In the genomic region with DNA sequence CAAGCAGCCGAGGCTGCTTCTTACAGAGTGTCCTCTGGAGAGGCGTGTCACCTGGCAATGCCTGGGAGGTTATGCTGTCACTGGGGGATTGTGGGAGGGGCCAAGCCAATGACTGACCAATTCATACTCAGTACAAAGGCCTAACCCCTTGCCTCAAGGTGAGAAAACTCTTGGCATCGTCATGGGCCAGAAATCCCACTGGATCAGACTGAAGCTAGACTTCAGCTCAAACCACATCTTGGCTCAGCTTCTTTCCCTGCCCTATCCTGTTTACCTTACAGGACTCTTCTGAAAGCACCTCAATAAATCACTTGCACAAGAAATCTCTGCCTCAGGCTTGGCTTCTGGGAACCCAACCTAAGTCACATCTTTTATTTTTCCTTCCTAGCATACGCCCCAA, we compare ENCODE assay signal across 1 cellular context.
TF ChIP-seq lines count a peak whose summit lies in the region.

No MANE protein-coding gene starts in this region.

TF ChIP-seq in SK-N-SH treated with all-trans-retinoic acid at 6 μM for 48 hours, 23 proteins besides CTCF, POLR2A, EP300 and RAD21 (continued from another document):
- TF ChIP-seq, protein P1, sequence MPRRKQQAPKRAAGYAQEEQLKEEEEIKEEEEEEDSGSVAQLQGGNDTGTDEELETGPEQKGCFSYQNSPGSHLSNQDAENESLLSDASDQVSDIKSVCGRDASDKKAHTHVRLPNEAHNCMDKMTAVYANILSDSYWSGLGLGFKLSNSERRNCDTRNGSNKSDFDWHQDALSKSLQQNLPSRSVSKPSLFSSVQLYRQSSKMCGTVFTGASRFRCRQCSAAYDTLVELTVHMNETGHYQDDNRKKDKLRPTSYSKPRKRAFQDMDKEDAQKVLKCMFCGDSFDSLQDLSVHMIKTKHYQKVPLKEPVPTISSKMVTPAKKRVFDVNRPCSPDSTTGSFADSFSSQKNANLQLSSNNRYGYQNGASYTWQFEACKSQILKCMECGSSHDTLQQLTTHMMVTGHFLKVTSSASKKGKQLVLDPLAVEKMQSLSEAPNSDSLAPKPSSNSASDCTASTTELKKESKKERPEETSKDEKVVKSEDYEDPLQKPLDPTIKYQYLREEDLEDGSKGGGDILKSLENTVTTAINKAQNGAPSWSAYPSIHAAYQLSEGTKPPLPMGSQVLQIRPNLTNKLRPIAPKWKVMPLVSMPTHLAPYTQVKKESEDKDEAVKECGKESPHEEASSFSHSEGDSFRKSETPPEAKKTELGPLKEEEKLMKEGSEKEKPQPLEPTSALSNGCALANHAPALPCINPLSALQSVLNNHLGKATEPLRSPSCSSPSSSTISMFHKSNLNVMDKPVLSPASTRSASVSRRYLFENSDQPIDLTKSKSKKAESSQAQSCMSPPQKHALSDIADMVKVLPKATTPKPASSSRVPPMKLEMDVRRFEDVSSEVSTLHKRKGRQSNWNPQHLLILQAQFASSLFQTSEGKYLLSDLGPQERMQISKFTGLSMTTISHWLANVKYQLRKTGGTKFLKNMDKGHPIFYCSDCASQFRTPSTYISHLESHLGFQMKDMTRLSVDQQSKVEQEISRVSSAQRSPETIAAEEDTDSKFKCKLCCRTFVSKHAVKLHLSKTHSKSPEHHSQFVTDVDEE (CRISPR knock-in tag; IDR thresholded peaks at IDR 0.05) = no peak
- TF ChIP-seq ESRRG (CRISPR knock-in tag; IDR thresholded peaks at IDR 0.05) = no peak
- no peak for TF ChIP-seq SNAI2 (CRISPR knock-in tag; IDR thresholded peaks at IDR 0.05)
- TF ChIP-seq, protein P2, sequence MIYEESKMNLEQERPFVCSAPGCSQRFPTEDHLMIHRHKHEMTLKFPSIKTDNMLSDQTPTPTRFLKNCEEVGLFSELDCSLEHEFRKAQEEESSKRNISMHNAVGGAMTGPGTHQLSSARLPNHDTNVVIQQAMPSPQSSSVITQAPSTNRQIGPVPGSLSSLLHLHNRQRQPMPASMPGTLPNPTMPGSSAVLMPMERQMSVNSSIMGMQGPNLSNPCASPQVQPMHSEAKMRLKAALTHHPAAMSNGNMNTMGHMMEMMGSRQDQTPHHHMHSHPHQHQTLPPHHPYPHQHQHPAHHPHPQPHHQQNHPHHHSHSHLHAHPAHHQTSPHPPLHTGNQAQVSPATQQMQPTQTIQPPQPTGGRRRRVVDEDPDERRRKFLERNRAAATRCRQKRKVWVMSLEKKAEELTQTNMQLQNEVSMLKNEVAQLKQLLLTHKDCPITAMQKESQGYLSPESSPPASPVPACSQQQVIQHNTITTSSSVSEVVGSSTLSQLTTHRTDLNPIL (CRISPR knock-in tag; IDR thresholded peaks at IDR 0.05; ENCODE audit: low read depth) = no peak
- TF ChIP-seq ZFP3 (CRISPR knock-in tag; IDR thresholded peaks at IDR 0.05) = no peak
- TF ChIP-seq, protein P3, sequence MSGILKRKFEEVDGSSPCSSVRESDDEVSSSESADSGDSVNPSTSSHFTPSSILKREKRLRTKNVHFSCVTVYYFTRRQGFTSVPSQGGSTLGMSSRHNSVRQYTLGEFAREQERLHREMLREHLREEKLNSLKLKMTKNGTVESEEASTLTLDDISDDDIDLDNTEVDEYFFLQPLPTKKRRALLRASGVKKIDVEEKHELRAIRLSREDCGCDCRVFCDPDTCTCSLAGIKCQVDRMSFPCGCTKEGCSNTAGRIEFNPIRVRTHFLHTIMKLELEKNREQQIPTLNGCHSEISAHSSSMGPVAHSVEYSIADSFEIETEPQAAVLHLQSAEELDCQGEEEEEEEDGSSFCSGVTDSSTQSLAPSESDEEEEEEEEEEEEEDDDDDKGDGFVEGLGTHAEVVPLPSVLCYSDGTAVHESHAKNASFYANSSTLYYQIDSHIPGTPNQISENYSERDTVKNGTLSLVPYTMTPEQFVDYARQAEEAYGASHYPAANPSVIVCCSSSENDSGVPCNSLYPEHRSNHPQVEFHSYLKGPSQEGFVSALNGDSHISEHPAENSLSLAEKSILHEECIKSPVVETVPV (CRISPR knock-in tag; IDR thresholded peaks at IDR 0.05) = no peak
- no peak for TF ChIP-seq TOX (CRISPR knock-in tag; IDR thresholded peaks at IDR 0.05; ENCODE audit: borderline replicate concordance)
- TF ChIP-seq ZNF8 (CRISPR knock-in tag; IDR thresholded peaks at IDR 0.05) = no peak
- no peak for TF ChIP-seq BACH2 (CRISPR knock-in tag; IDR thresholded peaks at IDR 0.05; ENCODE audit: borderline replicate concordance)
- TF ChIP-seq, protein P4, sequence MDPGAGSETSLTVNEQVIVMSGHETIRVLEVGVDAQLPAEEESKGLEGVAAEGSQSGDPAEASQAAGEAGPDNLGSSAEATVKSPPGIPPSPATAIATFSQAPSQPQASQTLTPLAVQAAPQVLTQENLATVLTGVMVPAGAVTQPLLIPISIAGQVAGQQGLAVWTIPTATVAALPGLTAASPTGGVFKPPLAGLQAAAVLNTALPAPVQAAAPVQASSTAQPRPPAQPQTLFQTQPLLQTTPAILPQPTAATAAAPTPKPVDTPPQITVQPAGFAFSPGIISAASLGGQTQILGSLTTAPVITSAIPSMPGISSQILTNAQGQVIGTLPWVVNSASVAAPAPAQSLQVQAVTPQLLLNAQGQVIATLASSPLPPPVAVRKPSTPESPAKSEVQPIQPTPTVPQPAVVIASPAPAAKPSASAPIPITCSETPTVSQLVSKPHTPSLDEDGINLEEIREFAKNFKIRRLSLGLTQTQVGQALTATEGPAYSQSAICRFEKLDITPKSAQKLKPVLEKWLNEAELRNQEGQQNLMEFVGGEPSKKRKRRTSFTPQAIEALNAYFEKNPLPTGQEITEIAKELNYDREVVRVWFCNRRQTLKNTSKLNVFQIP (CRISPR knock-in tag; IDR thresholded peaks at IDR 0.05; ENCODE audit: borderline replicate concordance, low read depth) = no peak
- TF ChIP-seq ZNF565 (CRISPR knock-in tag; conservative IDR thresholded peaks at IDR 0.05; ENCODE audit: low read depth) = no peak
- no peak for TF ChIP-seq RARB (CRISPR knock-in tag; IDR thresholded peaks at IDR 0.05)
- TF ChIP-seq ZNF70 (CRISPR knock-in tag; IDR thresholded peaks at IDR 0.05) = no peak
- TF ChIP-seq, protein P5, sequence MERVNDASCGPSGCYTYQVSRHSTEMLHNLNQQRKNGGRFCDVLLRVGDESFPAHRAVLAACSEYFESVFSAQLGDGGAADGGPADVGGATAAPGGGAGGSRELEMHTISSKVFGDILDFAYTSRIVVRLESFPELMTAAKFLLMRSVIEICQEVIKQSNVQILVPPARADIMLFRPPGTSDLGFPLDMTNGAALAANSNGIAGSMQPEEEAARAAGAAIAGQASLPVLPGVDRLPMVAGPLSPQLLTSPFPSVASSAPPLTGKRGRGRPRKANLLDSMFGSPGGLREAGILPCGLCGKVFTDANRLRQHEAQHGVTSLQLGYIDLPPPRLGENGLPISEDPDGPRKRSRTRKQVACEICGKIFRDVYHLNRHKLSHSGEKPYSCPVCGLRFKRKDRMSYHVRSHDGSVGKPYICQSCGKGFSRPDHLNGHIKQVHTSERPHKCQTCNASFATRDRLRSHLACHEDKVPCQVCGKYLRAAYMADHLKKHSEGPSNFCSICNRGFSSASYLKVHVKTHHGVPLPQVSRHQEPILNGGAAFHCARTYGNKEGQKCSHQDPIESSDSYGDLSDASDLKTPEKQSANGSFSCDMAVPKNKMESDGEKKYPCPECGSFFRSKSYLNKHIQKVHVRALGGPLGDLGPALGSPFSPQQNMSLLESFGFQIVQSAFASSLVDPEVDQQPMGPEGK (CRISPR knock-in tag; IDR thresholded peaks at IDR 0.05; ENCODE audit: borderline replicate concordance) = no peak
- no peak for TF ChIP-seq TCF4 (CRISPR knock-in tag; IDR thresholded peaks at IDR 0.05; ENCODE audit: borderline replicate concordance)
- TF ChIP-seq ARNTL (CRISPR knock-in tag; IDR thresholded peaks at IDR 0.05; ENCODE audit: borderline replicate concordance, low read depth) = no peak
- no peak for TF ChIP-seq PPARA (CRISPR knock-in tag; IDR thresholded peaks at IDR 0.05; ENCODE audit: borderline replicate concordance)
